1 cellular context compared by ENCODE assay signal in the genomic region with DNA sequence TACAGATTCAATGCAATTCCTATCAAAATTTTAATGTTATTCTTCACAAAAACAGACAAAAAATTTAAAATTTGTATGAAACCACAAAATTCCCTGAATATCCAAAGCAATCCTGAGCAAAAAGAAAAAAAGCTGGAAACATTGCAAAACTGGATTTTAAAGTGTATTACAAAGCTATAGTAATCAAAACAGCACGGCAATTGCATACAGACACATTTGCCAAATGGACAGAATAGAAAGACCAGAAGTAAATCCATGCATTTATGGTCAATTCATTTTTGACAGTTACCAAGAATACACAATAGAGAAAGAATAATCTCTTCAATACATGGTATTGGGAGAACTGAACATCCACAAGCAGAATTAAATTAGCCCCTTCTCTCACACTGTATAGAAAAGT.
TF ChIP-seq lines count a peak whose summit lies in the region.

No MANE protein-coding gene starts in this region.

TF ChIP-seq in HEK293, 187 proteins besides CTCF, POLR2A, EP300 and RAD21 (continued from another document):
- TF ChIP-seq, protein P1, sequence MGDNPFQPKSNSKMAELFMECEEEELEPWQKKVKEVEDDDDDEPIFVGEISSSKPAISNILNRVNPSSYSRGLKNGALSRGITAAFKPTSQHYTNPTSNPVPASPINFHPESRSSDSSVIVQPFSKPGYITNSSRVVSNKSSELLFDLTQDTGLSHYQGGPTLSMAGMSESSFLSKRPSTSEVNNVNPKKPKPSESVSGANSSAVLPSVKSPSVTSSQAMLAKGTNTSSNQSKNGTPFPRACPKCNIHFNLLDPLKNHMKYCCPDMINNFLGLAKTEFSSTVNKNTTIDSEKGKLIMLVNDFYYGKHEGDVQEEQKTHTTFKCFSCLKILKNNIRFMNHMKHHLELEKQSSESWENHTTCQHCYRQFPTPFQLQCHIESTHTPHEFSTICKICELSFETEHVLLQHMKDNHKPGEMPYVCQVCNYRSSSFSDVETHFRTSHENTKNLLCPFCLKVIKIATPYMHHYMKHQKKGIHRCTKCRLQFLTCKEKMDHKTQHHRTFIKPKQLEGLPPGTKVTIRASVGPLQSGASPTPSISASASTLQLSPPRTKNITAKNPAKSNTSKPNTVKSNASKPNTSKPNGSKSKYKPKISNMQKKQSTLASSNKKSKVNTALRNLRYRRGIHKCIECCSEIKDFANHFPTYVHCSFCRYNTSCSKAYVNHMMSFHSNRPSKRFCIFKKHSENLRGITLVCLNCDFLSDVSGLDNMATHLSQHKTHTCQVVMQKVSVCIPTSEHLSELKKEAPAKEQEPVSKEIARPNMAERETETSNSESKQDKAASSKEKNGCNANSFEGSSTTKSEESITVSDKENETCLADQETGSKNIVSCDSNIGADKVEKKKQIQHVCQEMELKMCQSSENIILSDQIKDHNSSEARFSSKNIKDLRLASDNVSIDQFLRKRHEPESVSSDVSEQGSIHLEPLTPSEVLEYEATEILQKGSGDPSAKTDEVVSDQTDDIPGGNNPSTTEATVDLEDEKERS (tag by site-specific recombination; IDR thresholded peaks at IDR 0.05) = peak; percentile 89; the same call in 1 of the 2 replicates
- no peak for TF ChIP-seq ZNF561 (tag by site-specific recombination; IDR thresholded peaks at IDR 0.05; ENCODE audit: borderline replicate concordance)
- TF ChIP-seq, protein P2, sequence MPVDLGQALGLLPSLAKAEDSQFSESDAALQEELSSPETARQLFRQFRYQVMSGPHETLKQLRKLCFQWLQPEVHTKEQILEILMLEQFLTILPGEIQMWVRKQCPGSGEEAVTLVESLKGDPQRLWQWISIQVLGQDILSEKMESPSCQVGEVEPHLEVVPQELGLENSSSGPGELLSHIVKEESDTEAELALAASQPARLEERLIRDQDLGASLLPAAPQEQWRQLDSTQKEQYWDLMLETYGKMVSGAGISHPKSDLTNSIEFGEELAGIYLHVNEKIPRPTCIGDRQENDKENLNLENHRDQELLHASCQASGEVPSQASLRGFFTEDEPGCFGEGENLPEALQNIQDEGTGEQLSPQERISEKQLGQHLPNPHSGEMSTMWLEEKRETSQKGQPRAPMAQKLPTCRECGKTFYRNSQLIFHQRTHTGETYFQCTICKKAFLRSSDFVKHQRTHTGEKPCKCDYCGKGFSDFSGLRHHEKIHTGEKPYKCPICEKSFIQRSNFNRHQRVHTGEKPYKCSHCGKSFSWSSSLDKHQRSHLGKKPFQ (tag by site-specific recombination; IDR thresholded peaks at IDR 0.05) = no peak
- peak; percentile 69 for TF ChIP-seq SETDB1 (IDR thresholded peaks at IDR 0.05; ENCODE audit: insufficient read length, low read length)
TF ChIP-seq in HEK293: peak in this region for 3.
